In the genomic region with DNA sequence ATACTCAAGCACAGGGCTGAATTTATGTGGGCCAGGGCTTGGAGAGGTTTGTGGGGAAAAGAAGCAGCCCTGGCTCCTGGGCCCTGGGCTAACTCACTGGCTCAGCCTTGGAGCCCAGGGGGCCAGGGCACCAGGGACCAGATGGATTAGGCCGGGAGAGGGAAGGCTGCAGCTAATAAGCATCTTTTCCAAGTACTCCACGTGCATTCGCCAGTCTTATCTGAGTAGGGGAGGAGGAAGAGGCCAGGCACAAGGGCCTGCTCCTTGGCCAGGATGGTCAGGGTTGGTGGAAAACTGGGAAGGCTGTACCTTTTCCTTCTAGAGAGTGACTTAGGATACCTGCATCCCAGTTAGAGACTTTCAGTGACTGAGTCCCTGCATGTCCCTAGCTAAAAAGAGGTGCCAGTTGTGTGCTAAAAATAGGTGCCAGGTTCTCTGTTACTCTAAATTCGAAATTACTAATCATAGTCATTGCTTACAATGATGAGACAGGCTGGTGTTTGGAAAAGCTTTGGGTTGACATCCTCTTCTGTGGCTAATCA, we compare ENCODE assay signal across 9 cellular contexts. TPM values are rescaled to one million over a fixed set of nuclear protein-coding genes. Genes with fewer than 3 reads are reported as not detected.
A peak's percentile ranks its signal among the peaks of the same experiment; 100 is the strongest.
DNase-seq lines count a peak whose midpoint lies in the region; ATAC-seq, FAIRE-seq and TF ChIP-seq lines count a peak whose summit lies in the region.
"Had no signal": no experiment of that assay in that cellular context is flagged by ENCODE, and none has a peak within 500 bp of the region (broad histone marks: within the 10 kb centered on the region; RNA-seq: fewer than 3 reads in every experiment).

No MANE protein-coding gene starts in this region.

- TF ChIP-seq RAD21 in HepG2 (CRISPR knock-in tag; IDR thresholded peaks at IDR 0.05): no peak

- POLR2A ChIA-PET in HepG2 (lab: Yijun Ruan, JAX): interaction anchor here (1.4 to 7.5 kb wide), 6 partner anchors 11 to 925 kb away, joined by 3 to 183 read pairs (median 36); partner anchors contain the start of gene SYNE3

- H3K36me3 ChIP-seq in HepG2 (replicated peaks in 1 of 2; ENCODE audit: control insufficient read depth in 1 of 2, insufficient read depth in 2 of 2, low read length in 2 of 2) (peaks cover 0 to 4% of the 10 kb centered on the region in 2 experiments; a peak in 1 of 5 replicates), transverse colon (no peaks in the 10 kb centered on the region)

- H3K4me3 Mint-ChIP-seq in activated T-cell treated with anti-CD3 and anti-CD28 coated beads, Interleukin-2, amount 50 U/mL, for 72 hours: peak overlapping the region; percentile 91 to 97
- peak overlapping the region; percentile 99 for H3K4me3 Mint-ChIP-seq in activated naive CD8-positive, alpha-beta T cell treated with anti-CD3 and anti-CD28 coated beads, Interleukin-2, amount 50 U/mL, for 24 hours

- no peak for FAIRE-seq in HepG2 (lab: Jason Lieb, UNC)

- BruUV-seq in HepG2 (replicated peaks; lab: Mats Ljungman, UMichigan): no TSS peak

- no peak for TF ChIP-seq EP300 in HepG2 (IDR thresholded peaks at IDR 0.05; ENCODE audit: low read depth in 2 of 2, low read length in 2 of 2)
- TF ChIP-seq EP300 in HepG2 (CRISPR knock-in tag; IDR thresholded peaks at IDR 0.05; ENCODE audit: borderline replicate concordance): no peak
- TF ChIP-seq EP300 in transverse colon (IDR thresholded peaks at IDR 0.05; ENCODE audit: low read depth): no peak

- TF ChIP-seq POLR2A in HepG2 (IDR thresholded peaks at IDR 0.05; ENCODE audit: insufficient read depth in 1 of 2, low read depth in 2 of 2, low read length in 2 of 2): no peak
- TF ChIP-seq POLR2A in transverse colon (IDR thresholded peaks at IDR 0.05): no peak

- peak overlapping the region; percentile 72 to 96 (median 87) for H3K4me3 ChIP-seq in HepG2 (replicated peaks in 1 of 3; ENCODE audit: insufficient read depth in 1 of 3, low read depth in 2 of 3, low read length in 3 of 3)
- H3K4me3 ChIP-seq in transverse colon: peak overlapping the region in 3 of 4 donors; percentile 88 to 99 (median 90)

- H3K27me3 ChIP-seq in HepG2 (ENCODE audit: control insufficient read depth in 1 of 2, insufficient read depth in 2 of 2, low read length in 2 of 2): peaks cover 0 to 2% of the 10 kb centered on the region in 2 experiments; a peak in 1 of 5 replicates
- no peaks in the 10 kb centered on the region for H3K27me3 ChIP-seq in transverse colon

- no peak for ATAC-seq in activated T-cell treated with anti-CD3 and anti-CD28 coated beads, Interleukin-2, amount 50 U/mL, for 72 hours (replicated peaks in 1 of 2)
- ATAC-seq in activated naive CD8-positive, alpha-beta T cell treated with anti-CD3 and anti-CD28 coated beads, Interleukin-2, amount 50 U/mL, for 24 hours: no peak
- ATAC-seq in HepG2 (no peak), GM18867 (IDR thresholded peaks at IDR 0.05; ENCODE audit: unreplicated experiment) (no peak), GM19023 (IDR thresholded peaks at IDR 0.05; ENCODE audit: unreplicated experiment) (no peak)

- WGBS in HepG2 (ENCODE audit: low lambda C conversion rate): 0% methylated on average over 2 of the region's 4 CpGs
- WGBS in transverse colon (ENCODE audit: low coverage in 1 of 2), 2 donors: 26 to 43% methylated on average over 1 to 4 of the region's 4 CpGs

- H4K20me1 ChIP-seq in HepG2 (ENCODE audit: insufficient read depth, low read length): peaks cover 24% of the 10 kb centered on the region

- H3K9ac ChIP-seq in HepG2 (ENCODE audit: insufficient read depth, low read depth, low read length): peak overlapping the region; percentile 89

- H3K4me1 ChIP-seq in HepG2 (ENCODE audit: insufficient read depth, low read length) (peaks cover 47% of the 10 kb centered on the region), transverse colon (peaks cover 21 to 52% (median 39%) of the 10 kb centered on the region in 4 donors)

- peak overlapping the region; percentile 91 for H3K4me2 ChIP-seq in HepG2 (ENCODE audit: low read depth, low read length)

- H3K36me3 Mint-ChIP-seq in activated T-cell treated with anti-CD3 and anti-CD28 coated beads, Interleukin-2, amount 50 U/mL, for 72 hours (ENCODE audit: insufficient read depth in 2 of 2): peaks cover 4 to 8% of the 10 kb centered on the region in 2 donors
- H3K36me3 Mint-ChIP-seq in activated naive CD8-positive, alpha-beta T cell treated with anti-CD3 and anti-CD28 coated beads, Interleukin-2, amount 50 U/mL, for 24 hours (ENCODE audit: low read depth): peaks cover 30% of the 10 kb centered on the region

- TF ChIP-seq CTCF in HepG2 (CRISPR knock-in tag; IDR thresholded peaks at IDR 0.05): no peak
- TF ChIP-seq CTCF in transverse colon (IDR thresholded peaks at IDR 0.05): no peak

- no peaks in the 10 kb centered on the region for H3K9me3 ChIP-seq in HepG2 (ENCODE audit: low read length)
- no peaks in the 10 kb centered on the region for H3K9me3 ChIP-seq in transverse colon

- H2AFZ ChIP-seq in HepG2 (ENCODE audit: low read length): no peak overlapping the region

- H3K27me3 Mint-ChIP-seq in activated T-cell treated with anti-CD3 and anti-CD28 coated beads, Interleukin-2, amount 50 U/mL, for 72 hours (ENCODE audit: low read depth): no peaks in the 10 kb centered on the region
- H3K27me3 Mint-ChIP-seq in activated naive CD8-positive, alpha-beta T cell treated with anti-CD3 and anti-CD28 coated beads, Interleukin-2, amount 50 U/mL, for 24 hours: peaks cover 4% of the 10 kb centered on the region

- CTCF ChIA-PET in HepG2 (lab: Yijun Ruan, JAX; ENCODE audit: low intra/inter-chr PET ratio, low total read pairs): no interaction called here

- intact Hi-C loops in HepG2 (cut with micrococcal nuclease; ENCODE audit: unreplicated experiment): no loop called here
- intact Hi-C loops in transverse colon (cut with DNase I; ENCODE audit: low total_unique reads): no loop called here

- H3K79me2 ChIP-seq in HepG2 (ENCODE audit: insufficient read depth, low read length): peaks cover 89% of the 10 kb centered on the region

- H3K27ac ChIP-seq in HepG2 (ENCODE audit: extremely low read length, insufficient read depth, low read length) (peak overlapping the region; percentile 78), transverse colon (peak overlapping the region in 2 of 4 donors; percentile 94)

- DNase-seq in activated T-cell treated with anti-CD3 and anti-CD28 coated beads, Interleukin-2, amount 50 U/mL, for 72 hours: no peak
- no peak for DNase-seq in activated T-cell treated with anti-CD3 and anti-CD28 coated beads, Interleukin-2, amount 50 U/mL, for 1 hour
- DNase-seq in activated naive CD8-positive, alpha-beta T cell treated with anti-CD3 and anti-CD28 coated beads, Interleukin-2, amount 50 U/mL, for 24 hours: no peak
- no peak for DNase-seq in HepG2 (ENCODE audit: low spot score)
- DNase-seq in transverse colon: no peak
- DNase-seq in SKM-1 (lab: John Stamatoyannopoulos, UW; ENCODE audit: unreplicated experiment): no peak
- DNase-seq: NCI-H1694 had no signal

- H3K9me3 Mint-ChIP-seq in activated T-cell treated with anti-CD3 and anti-CD28 coated beads, Interleukin-2, amount 50 U/mL, for 72 hours: no peaks in the 10 kb centered on the region
- no peaks in the 10 kb centered on the region for H3K9me3 Mint-ChIP-seq in activated naive CD8-positive, alpha-beta T cell treated with anti-CD3 and anti-CD28 coated beads, Interleukin-2, amount 50 U/mL, for 24 hours

- H3K27ac Mint-ChIP-seq in activated T-cell treated with anti-CD3 and anti-CD28 coated beads, Interleukin-2, amount 50 U/mL, for 72 hours: peak overlapping the region; percentile 77
- peak overlapping the region; percentile 90 for H3K27ac Mint-ChIP-seq in activated naive CD8-positive, alpha-beta T cell treated with anti-CD3 and anti-CD28 coated beads, Interleukin-2, amount 50 U/mL, for 24 hours

- in situ Hi-C loops in HepG2 (cut with HindIII; ENCODE audit: extremely low pct_ligation_motif_present, low pct_unique_long_range_greater_than_20kb) (no loop called here), transverse colon (cut with MboI; ENCODE audit: low pct_ligation_motif_present in 1 of 4, low pct_unique_long_range_greater_than_20kb in 1 of 4, low sequenced_read_pairs in 3 of 4) (loop anchor here in 2 of 4 donors (10.0 to 25.0 kb wide), 2 partner anchors 91 to 399 kb away; no protein-coding TSS in a partner anchor)

- peaks cover 72% of the 10 kb centered on the region for H3K4me1 Mint-ChIP-seq in activated T-cell treated with anti-CD3 and anti-CD28 coated beads, Interleukin-2, amount 50 U/mL, for 72 hours (ENCODE audit: low read depth)
- peaks cover 69% of the 10 kb centered on the region for H3K4me1 Mint-ChIP-seq in activated naive CD8-positive, alpha-beta T cell treated with anti-CD3 and anti-CD28 coated beads, Interleukin-2, amount 50 U/mL, for 24 hours

RNA-seq across cellular contexts. Expression of gene GLRX5, which starts 1.3 kb away (rescaled TPM):
- total RNA-seq in activated T-cell treated with anti-CD3 and anti-CD28 coated beads, Interleukin-2, amount 50 U/mL, for 72 hours: 10 to 100 TPM; 23.1 to 26.3 TPM
- 115 and 122 TPM in 2 replicates for total RNA-seq in HepG2 (2016; rRNA removed; fragmentation: Illumina TruSeq; extraction: Trizol)
- 141 and 162 TPM in 2 replicates for total RNA-seq in HepG2 (2016; cell fraction: cytosol; rRNA removed; fragmentation: Illumina TruSeq; extraction: Trizol; ENCODE audit: low read depth)
- 99.8 and 128 TPM in 2 replicates for total RNA-seq in HepG2 (2016; cell fraction: insoluble cytoplasmic fraction; rRNA removed; fragmentation: Illumina TruSeq; extraction: Trizol)
- 204 and 226 TPM in 2 replicates for total RNA-seq in HepG2 (2016; cell fraction: membrane; rRNA removed; fragmentation: Illumina TruSeq; extraction: Trizol)
- total RNA-seq in HepG2 (2016; cell fraction: nucleus; rRNA removed; fragmentation: Illumina TruSeq; extraction: Trizol): 42.6 and 50.7 TPM in 2 replicates
- polyA plus RNA-seq in HepG2 (2011; rRNA removed): 115 and 146 TPM in 2 replicates
- 68.6 and 128 TPM in 2 replicates for polyA plus RNA-seq in HepG2 (2011; cell fraction: cytosol; rRNA removed)
- polyA plus RNA-seq in HepG2 (2011; cell fraction: nucleus; rRNA removed): 20.1 and 32.1 TPM in 2 replicates
- polyA plus RNA-seq in HepG2 (2012): 136 and 145 TPM in 2 replicates
- 197 and 237 TPM in 2 replicates for polyA plus RNA-seq in HepG2 (2016; cell fraction: cytosol; fragmentation: Illumina TruSeq; extraction: Trizol; ENCODE audit: low read depth)
- polyA plus RNA-seq in HepG2 (2016; cell fraction: insoluble cytoplasmic fraction; fragmentation: Illumina TruSeq; extraction: Trizol; ENCODE audit: low read depth): 161 and 168 TPM in 2 replicates
- polyA plus RNA-seq in HepG2 (2016; cell fraction: membrane; fragmentation: Illumina TruSeq; extraction: Trizol; ENCODE audit: low read depth): 243 and 290 TPM in 2 replicates
- polyA plus RNA-seq in HepG2 (2016; cell fraction: nucleus; fragmentation: Illumina TruSeq; extraction: Trizol; ENCODE audit: insufficient read depth, low read depth): 104 and 106 TPM in 2 replicates
- 17.9 and 35.5 TPM in 2 replicates for polyA minus RNA-seq in HepG2 (2011; rRNA and poly(A)+ RNA removed; ENCODE audit: low replicate concordance)
- 42.3 and 45.6 TPM in 2 replicates for polyA minus RNA-seq in HepG2 (2011; cell fraction: cytosol; rRNA and poly(A)+ RNA removed)
- polyA minus RNA-seq in HepG2 (2011; cell fraction: nucleus; rRNA and poly(A)+ RNA removed): 15.8 and 23.1 TPM in 2 replicates
- 100 to 1,000 TPM in 1 of 4 donors, 10 to 100 TPM in 3; 11.6 to 177 (median 38.2) TPM for total RNA-seq in transverse colon

RNA-seq across cellular contexts. Expression of gene SYNE3, which starts 19.7 kb away (rescaled TPM):
- 10 to 100 TPM; 59.9 to 66.2 TPM for total RNA-seq in activated T-cell treated with anti-CD3 and anti-CD28 coated beads, Interleukin-2, amount 50 U/mL, for 72 hours
- total RNA-seq in HepG2 (2016; rRNA removed; fragmentation: Illumina TruSeq; extraction: Trizol) (7.8 and 9.0 TPM in 2 replicates), transverse colon (10 to 100 TPM in 3 of 4 donors, 1 to 10 TPM in 1; 9.8 to 46.8 (median 13.9) TPM)
- total RNA-seq in HepG2 (2016; cell fraction: cytosol; rRNA removed; fragmentation: Illumina TruSeq; extraction: Trizol; ENCODE audit: low read depth): 2.1 and 2.5 TPM in 2 replicates
- total RNA-seq in HepG2 (2016; cell fraction: insoluble cytoplasmic fraction; rRNA removed; fragmentation: Illumina TruSeq; extraction: Trizol): 6.6 and 8.6 TPM in 2 replicates
- total RNA-seq in HepG2 (2016; cell fraction: membrane; rRNA removed; fragmentation: Illumina TruSeq; extraction: Trizol): 2.8 and 3.5 TPM in 2 replicates
- total RNA-seq in HepG2 (2016; cell fraction: nucleus; rRNA removed; fragmentation: Illumina TruSeq; extraction: Trizol): 14.8 and 16.4 TPM in 2 replicates
- polyA plus RNA-seq in HepG2 (2011; rRNA removed): 8.0 and 9.3 TPM in 2 replicates
- polyA plus RNA-seq in HepG2 (2011; cell fraction: cytosol; rRNA removed): 3.1 and 3.2 TPM in 2 replicates
- 32.7 and 44.3 TPM in 2 replicates for polyA plus RNA-seq in HepG2 (2011; cell fraction: nucleus; rRNA removed)
- 3.7 and 4.9 TPM in 2 replicates for polyA plus RNA-seq in HepG2 (2012)
- polyA plus RNA-seq in HepG2 (2016; cell fraction: cytosol; fragmentation: Illumina TruSeq; extraction: Trizol; ENCODE audit: low read depth): 0.24 and 0.25 TPM in 2 replicates
- 2.0 and 2.7 TPM in 2 replicates for polyA plus RNA-seq in HepG2 (2016; cell fraction: insoluble cytoplasmic fraction; fragmentation: Illumina TruSeq; extraction: Trizol; ENCODE audit: low read depth)
- polyA plus RNA-seq in HepG2 (2016; cell fraction: membrane; fragmentation: Illumina TruSeq; extraction: Trizol; ENCODE audit: low read depth): 0.50 and 0.55 TPM in 2 replicates
- 10.7 and 10.9 TPM in 2 replicates for polyA plus RNA-seq in HepG2 (2016; cell fraction: nucleus; fragmentation: Illumina TruSeq; extraction: Trizol; ENCODE audit: insufficient read depth, low read depth)
- 0.72 and 21.2 TPM in 2 replicates for polyA minus RNA-seq in HepG2 (2011; rRNA and poly(A)+ RNA removed; ENCODE audit: low replicate concordance)
- 6.8 and 8.6 TPM in 2 replicates for polyA minus RNA-seq in HepG2 (2011; cell fraction: cytosol; rRNA and poly(A)+ RNA removed)
- polyA minus RNA-seq in HepG2 (2011; cell fraction: nucleus; rRNA and poly(A)+ RNA removed): 43.0 and 46.7 TPM in 2 replicates
